Comparison of ENCODE assay signal across 20 cellular contexts in the genomic region with DNA sequence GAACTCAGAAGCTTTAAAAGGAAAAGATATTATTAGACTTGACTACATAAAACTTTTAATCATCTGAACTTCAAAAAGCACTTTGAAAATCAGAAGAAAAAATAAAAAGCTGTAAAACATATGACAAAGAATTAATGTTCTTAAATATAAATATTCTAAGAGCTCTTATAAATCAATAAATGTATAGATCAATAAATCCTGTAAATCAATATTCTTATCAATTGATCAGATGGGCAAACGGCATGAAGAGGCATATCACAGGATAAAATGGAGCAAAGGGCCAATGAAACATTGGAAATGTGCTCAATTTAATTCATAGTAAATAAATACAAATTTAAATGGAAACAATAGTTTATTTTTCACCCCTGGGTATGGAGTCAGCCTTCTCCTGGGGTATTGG.
DNase-seq lines count a peak whose midpoint lies in the region; ATAC-seq, FAIRE-seq and TF ChIP-seq lines count a peak whose summit lies in the region.
"Had no signal": no experiment of that assay in that cellular context is flagged by ENCODE, and none has a peak within 500 bp of the region (broad histone marks: within the 10 kb centered on the region; RNA-seq: fewer than 3 reads in every experiment).

No MANE protein-coding gene starts in this region.

- ATAC-seq in pancreas (no peak), GM18909 (IDR thresholded peaks at IDR 0.05; ENCODE audit: poor library complexity, unreplicated experiment) (no peak), HG02870 (IDR thresholded peaks at IDR 0.05; ENCODE audit: unreplicated experiment) (no peak)

- H3K4me3 ChIP-seq in GM23248 (no peak overlapping the region; the same call in 1 of the 2 replicates), PC-9 (no peak overlapping the region), pancreas (no peak overlapping the region)
- H3K4me3 ChIP-seq: MG63, SK-N-MC had no signal

- FAIRE-seq in endometrium (lab: Jason Lieb, UNC): peak; percentile 64
- FAIRE-seq in pancreas (lab: Jason Lieb, UNC): peak; percentile 75
- FAIRE-seq: GM12892, GM19239 had no signal

- no peak for TF ChIP-seq CTCF in PC-9 (conservative IDR thresholded peaks at IDR 0.05)
- TF ChIP-seq CTCF in pancreas (IDR thresholded peaks at IDR 0.05): no peak

- H3K4me2 ChIP-seq in GM23248 (ENCODE audit: unreplicated experiment) (no peak overlapping the region), PC-9 (peak overlapping the region; percentile 67)

- no peak for DNase-seq in GM23248
- no peak for DNase-seq in PC-9
- DNase-seq in pancreas: no peak
- no peak for DNase-seq in NCI-H69 (lab: John Stamatoyannopoulos, UW)
- DNase-seq: CD8-positive, alpha-beta memory T cell; DMS79 treated with DMSO at 0.1 percent for 48 hours; KG1; MG63; NCI-H2029; NCI-H446; NCI-H524 treated with DMSO at 0.1 percent for 48 hours; NCI-H82; NK-92 treated with Interleukin-12 subunit alpha and Interleukin-12 subunit beta, amount 100 ng/mL, for 24 hours; SIG-M5 had no signal

- no TSS peak for BruUV-seq in PC-9 (replicated peaks; lab: Mats Ljungman, UMichigan)

- 86 to 91% methylated on average over 1 of the region's 1 CpG for WGBS in GM23248 (ENCODE audit: low coverage in 1 of 2, low lambda C conversion rate in 2 of 2, missing lambda C conversion rate in 2 of 2), 2 experiments
- WGBS in pancreas, 2 donors: 25 to 40% methylated on average over 1 of the region's 1 CpG

- H3K27me3 ChIP-seq in GM23248 (replicated peaks; ENCODE audit: insufficient read depth): no peaks in the 10 kb centered on the region
- no peaks in the 10 kb centered on the region for H3K27me3 ChIP-seq in PC-9 (ENCODE audit: insufficient read depth, low read depth)
- H3K27me3 ChIP-seq in pancreas: no peaks in the 10 kb centered on the region

- no peaks in the 10 kb centered on the region for H3K79me2 ChIP-seq in GM23248 (ENCODE audit: insufficient read depth)
- no peaks in the 10 kb centered on the region for H3K79me2 ChIP-seq in PC-9 (ENCODE audit: low read depth)

- no peak overlapping the region for H3K9ac ChIP-seq in GM23248

- H3K9me3 ChIP-seq in GM23248 (ENCODE audit: low read depth) (no peaks in the 10 kb centered on the region), PC-9 (ENCODE audit: insufficient read depth, low read depth) (no peaks in the 10 kb centered on the region), pancreas (no peaks in the 10 kb centered on the region)
- H3K9me3 ChIP-seq: MG63 had no signal

- POLR2A ChIA-PET in PC-9 (lab: Charles Lee; ENCODE audit: unreplicated experiment): interaction anchor here (0.6 to 0.7 kb wide), 4 partner anchors 117 to 404 kb away, joined by 4 to 10 read pairs (median 6); no protein-coding TSS in a partner anchor

- H3K9me2 ChIP-seq in GM23248 (ENCODE audit: insufficient read depth): no peaks in the 10 kb centered on the region
- H3K9me2 ChIP-seq in PC-9 (ENCODE audit: insufficient read depth): no peaks in the 10 kb centered on the region

- intact Hi-C loops in PC-9 (cut with micrococcal nuclease; ENCODE audit: unreplicated experiment): loop anchor here (1.0 to 10.0 kb wide), 5 partner anchors 113 to 1312 kb away; no protein-coding TSS in a partner anchor
- intact Hi-C loops in pancreas (cut with DNase I): loop anchor here in 2 of 3 donors (5.0 to 10.0 kb wide), 2 partner anchors 110 to 112 kb away; no protein-coding TSS in a partner anchor

- peak overlapping the region; percentile 79; the same call in 1 of the 2 replicates for H2AFZ ChIP-seq in GM23248
- no peak overlapping the region for H2AFZ ChIP-seq in PC-9

- H3K4me1 ChIP-seq in GM23248 (ENCODE audit: insufficient read depth) (peaks cover 21% of the 10 kb centered on the region), PC-9 (replicated peaks; ENCODE audit: insufficient read depth) (peaks cover 56% of the 10 kb centered on the region), pancreas (peaks cover 13 to 29% (median 18%) of the 10 kb centered on the region in 3 donors)

- H3K27ac ChIP-seq in GM23248 (no peak overlapping the region), PC-9 (peak overlapping the region; percentile 38), pancreas (no peak overlapping the region)
- H3K27ac ChIP-seq: SK-N-MC had no signal

- H3F3A ChIP-seq in GM23248 (ENCODE audit: insufficient read depth) (peaks cover 16% of the 10 kb centered on the region), PC-9 (ENCODE audit: insufficient read depth, low read depth) (peaks cover 43% of the 10 kb centered on the region)

- H4K20me1 ChIP-seq in GM23248 (ENCODE audit: insufficient read depth) (no peaks in the 10 kb centered on the region), PC-9 (ENCODE audit: insufficient read depth) (no peaks in the 10 kb centered on the region)

- in situ Hi-C loops in GM23248 (cut with MboI): loop anchor here (5.0 to 25.0 kb wide), 3 partner anchors 117 to 1322 kb away; no protein-coding TSS in a partner anchor

- H3K36me3 ChIP-seq in GM23248 (ENCODE audit: low read depth) (no peaks in the 10 kb centered on the region), PC-9 (ENCODE audit: low read depth) (no peaks in the 10 kb centered on the region), pancreas (no peaks in the 10 kb centered on the region)
- H3K36me3 ChIP-seq: MG63 had no signal

- CTCF ChIA-PET in PC-9 (lab: Charles Lee): interaction anchor here (0.6 to 3.3 kb wide), 12 partner anchors 16 to 1264 kb away, joined by 3 to 73 read pairs (median 6); partner anchors contain the start of gene CENPF
